In genomic region chr1:204763773-204764427, GRCh38 we compare ENCODE assay signal across 8 cellular contexts.
A peak's percentile ranks its signal among the peaks of the same experiment; 100 is the strongest.
DNase-seq lines count a peak whose midpoint lies in the region; ATAC-seq and TF ChIP-seq lines count a peak whose summit lies in the region.

No MANE protein-coding gene starts in this region.

- intact Hi-C loops in left colon (cut with DNase I, micrococcal nuclease), result loop anchor here in 1 of 2 donors (5.0 kb wide), 1 partner anchor 197 kb away; no protein-coding TSS in a partner anchor

- H3K36me3 Mint-ChIP-seq in central memory CD8-positive, alpha-beta T cell (ENCODE audit: insufficient read depth), result no peaks in the 10 kb centered on the region

- DNase-seq in NCI-H446 (lab: John Stamatoyannopoulos, UW), result peak; percentile 64 to 92
- DNase-seq in activated CD4-positive, CD25-positive, alpha-beta regulatory T cell treated with anti-CD3 and anti-CD28 coated beads, Interleukin-2, amount 50 U/mL, for 72 hours, result peak; percentile 75
- peak; percentile 35 to 52 for DNase-seq in central memory CD8-positive, alpha-beta T cell (ENCODE audit: low spot score in 2 of 2)
- DNase-seq in left colon, result peak; percentile 62 to 82
- DNase-seq in stimulated activated CD4-positive, alpha-beta T cell treated with anti-CD3 and anti-CD28 coated beads, Interleukin-4, amount 100 ng/mL, for 1 hour, result peak; percentile 76

- peak; percentile 92 for TF ChIP-seq CTCF in GM12872 (IDR thresholded peaks at IDR 0.05; ENCODE audit: insufficient read depth, low read depth, low read length)

- no peaks in the 10 kb centered on the region for H3K9me3 Mint-ChIP-seq in central memory CD8-positive, alpha-beta T cell

- H3K27ac Mint-ChIP-seq in central memory CD8-positive, alpha-beta T cell (ENCODE audit: low read depth), result no peak overlapping the region

- ATAC-seq in HG03095 (IDR thresholded peaks at IDR 0.05; ENCODE audit: unreplicated experiment) (peak; percentile 81), left colon (peak; percentile 99), GM21786 (IDR thresholded peaks at IDR 0.05; ENCODE audit: unreplicated experiment) (no peak)
- ATAC-seq in central memory CD8-positive, alpha-beta T cell (replicated peaks; ENCODE audit: extremely low read depth, poor library complexity, severe bottlenecking), result peak; percentile 73

- no peak overlapping the region for H3K4me3 Mint-ChIP-seq in central memory CD8-positive, alpha-beta T cell

- H3K27me3 Mint-ChIP-seq in central memory CD8-positive, alpha-beta T cell, result peaks cover 57% of the 10 kb centered on the region

- peaks cover 6% of the 10 kb centered on the region for H3K4me1 Mint-ChIP-seq in central memory CD8-positive, alpha-beta T cell
